Comparison of ENCODE assay signal across 9 cellular contexts in genomic region chr19:43465468-43466120, GRCh38. TPM values are rescaled to one million over a fixed set of nuclear protein-coding genes. Genes with fewer than 3 reads are reported as not detected.
DNase-seq lines count a peak whose midpoint lies in the region; ATAC-seq, FAIRE-seq and TF ChIP-seq lines count a peak whose summit lies in the region.
"Had no signal": no experiment of that assay in that cellular context is flagged by ENCODE, and none has a peak within 500 bp of the region (broad histone marks: within the 10 kb centered on the region; RNA-seq: fewer than 3 reads in every experiment).

Gene LYPD3, minus strand, starts transcription at chr19:43465608. Its CDS starts 37 bp downstream, at chr19:43465571.

- no peak within 1 kb of the TSS for H3K9ac ChIP-seq in HUES6 (ENCODE audit: low read length)

- H3K4me1 Mint-ChIP-seq in memory B cell: peaks cover 10% of the 10 kb centered on the region

- H3K27ac ChIP-seq in 22Rv1 (peak within 1 kb of the TSS; percentile 71), HUES6 (ENCODE audit: low read depth, low read length) (no peak within 1 kb of the TSS), thyroid gland (no peak within 1 kb of the TSS)

- H3K9me3 ChIP-seq in HUES6 (ENCODE audit: control insufficient read depth, insufficient read depth, low read depth, low read length) (no peaks in the 10 kb centered on the region), thyroid gland (no peaks in the 10 kb centered on the region)

- no peak for FAIRE-seq in bronchial epithelial cell (lab: Jason Lieb, UNC)
- FAIRE-seq: GM18507 had no signal

- no peaks in the 10 kb centered on the region for H3K9me3 Mint-ChIP-seq in memory B cell

- H3K36me3 Mint-ChIP-seq in memory B cell: no peaks in the 10 kb centered on the region

- peak within 1 kb of the TSS; percentile 82 for H3K27ac Mint-ChIP-seq in memory B cell

- H3K27me3 ChIP-seq in HUES6 (ENCODE audit: control insufficient read depth, insufficient read depth, low read length) (peaks cover 33% of the 10 kb centered on the region), bronchial epithelial cell (ENCODE audit: control insufficient read depth, insufficient read depth, low read length) (no peaks in the 10 kb centered on the region), thyroid gland (no peaks in the 10 kb centered on the region)

- H3K4me1 ChIP-seq in HUES6 (ENCODE audit: control insufficient read depth, insufficient read depth, low read length) (peaks cover 14% of the 10 kb centered on the region), thyroid gland (peaks cover 0 to 5% of the 10 kb centered on the region in 2 donors)

- intact Hi-C loops in thyroid gland (cut with DNase I): no loop called here

- H3K4me3 Mint-ChIP-seq in memory B cell: peak within 1 kb of the TSS; percentile 94

- peaks cover 5% of the 10 kb centered on the region for H3K27me3 Mint-ChIP-seq in memory B cell

- 27 to 28% methylated on average over 22 to 24 of the region's 24 CpGs for WGBS in thyroid gland, 2 donors

- peak; percentile 90 for DNase-seq in bronchial epithelial cell (ENCODE audit: low read depth)
- no peak for DNase-seq in memory B cell (ENCODE audit: low spot score in 2 of 2)
- no peak for DNase-seq in thyroid gland

- H3K4me3 ChIP-seq in HUES6 (ENCODE audit: low read depth, low read length) (peak within 1 kb of the TSS; percentile 90), bronchial epithelial cell (ENCODE audit: low read depth, low read length) (peak within 1 kb of the TSS; percentile 64), thyroid gland (replicated peaks in 1 of 3) (no peak within 1 kb of the TSS)

- H3K36me3 ChIP-seq in HUES6 (ENCODE audit: control insufficient read depth, insufficient read depth, low read length) (no peaks in the 10 kb centered on the region), bronchial epithelial cell (ENCODE audit: control insufficient read depth, insufficient read depth, low read length) (peaks cover 4% of the 10 kb centered on the region), thyroid gland (no peaks in the 10 kb centered on the region)

- TF ChIP-seq CTCF in 22Rv1 (IDR thresholded peaks at IDR 0.05) (no peak), bronchial epithelial cell (IDR thresholded peaks at IDR 0.05; ENCODE audit: insufficient read depth, low read length, severe bottlenecking) (no peak), thyroid gland (IDR thresholded peaks at IDR 0.05) (no peak)

- ATAC-seq in memory B cell (ENCODE audit: low read depth) (no peak), GM18511 (IDR thresholded peaks at IDR 0.05; ENCODE audit: unreplicated experiment) (no peak), HG02938 (IDR thresholded peaks at IDR 0.05; ENCODE audit: unreplicated experiment) (no peak), HG03469 (IDR thresholded peaks at IDR 0.05; ENCODE audit: unreplicated experiment) (no peak)

- TF ChIP-seq POLR2A in thyroid gland (IDR thresholded peaks at IDR 0.05): no peak

RNA-seq across cellular contexts. Expression of gene LYPD3, which starts in this region (rescaled TPM):
- total RNA-seq in bronchial epithelial cell (6.6 and 87.9 TPM in 2 replicates), thyroid gland (under 1 TPM in 1 of 4 donors, not detected in 3; 0.78 TPM)

Comparison
In these comparisons a context has a peak if more than half of its experiments do, and no peak if none do; other contexts are left out.
1. H3K4me3 ChIP-seq: peak in HUES6 (single experiment) and bronchial epithelial cell (single experiment); none in thyroid gland (0 of 3).